ENCODE assay signal across 13 cellular contexts in genomic region chr2:145412155-145412554, GRCh38.
A peak's percentile ranks its signal among the peaks of the same experiment; 100 is the strongest.
DNase-seq lines count a peak whose midpoint lies in the region; ATAC-seq and TF ChIP-seq lines count a peak whose summit lies in the region.
"Had no signal": no experiment of that assay in that cellular context is flagged by ENCODE, and none has a peak within 500 bp of the region (broad histone marks: within the 10 kb centered on the region; RNA-seq: fewer than 3 reads in every experiment).

No MANE protein-coding gene starts in this region.

- H3K4me3 ChIP-seq in GM12865 (ENCODE audit: low read depth, low read length) (no peak overlapping the region), aorta (ENCODE audit: low read length in 2 of 2) (no peak overlapping the region), foreskin fibroblast (ENCODE audit: low read depth in 1 of 2, low read length in 2 of 2) (no peak overlapping the region)
- H3K4me3 ChIP-seq: dorsolateral prefrontal cortex had no signal

- intact Hi-C loops in aorta (cut with DNase I) = no loop called here

- H3K4me1 ChIP-seq in aorta (ENCODE audit: control insufficient read depth in 1 of 2, insufficient read depth in 2 of 2, low read length in 2 of 2) = no peaks in the 10 kb centered on the region

- peak; percentile 41 for ATAC-seq in GM19452 (IDR thresholded peaks at IDR 0.05; ENCODE audit: unreplicated experiment)
- ATAC-seq in HG02970 (IDR thresholded peaks at IDR 0.05; ENCODE audit: low FRiP score, unreplicated experiment) = peak; percentile 41
- no peak for ATAC-seq in aorta (ENCODE audit: low FRiP score)
- ATAC-seq: sciatic nerve had no signal

- H3K36me3 ChIP-seq in aorta (ENCODE audit: control insufficient read depth in 1 of 2, insufficient read depth in 2 of 2, low read length in 1 of 2) = no peaks in the 10 kb centered on the region

- peaks cover 3% of the 10 kb centered on the region for H3K9me3 ChIP-seq in aorta (ENCODE audit: control insufficient read depth, low read length)

- DNase-seq in GM12865 (ENCODE audit: low read depth) (peak; percentile 7), NCI-H1105 (lab: John Stamatoyannopoulos, UW) (peak; percentile 25), aorta (no peak), GOT3 (lab: John Stamatoyannopoulos, UW) (no peak), foreskin fibroblast (no peak), mesenteric fat pad (ENCODE audit: low spot score) (no peak)
- DNase-seq: activated CD4-positive, CD25-positive, alpha-beta regulatory T cell treated with anti-CD3 and anti-CD28 coated beads, Interleukin-2, amount 50 U/mL, for 72 hours; dorsolateral prefrontal cortex; NCI-H187; stimulated activated CD8-positive, alpha-beta memory T cell treated with anti-CD3 and anti-CD28 coated beads, Interleukin-4, amount 100 ng/mL, for 48 hours had no signal

- no peak for TF ChIP-seq CTCF in GM12865 (IDR thresholded peaks at IDR 0.05; ENCODE audit: insufficient read depth, low read depth, low read length, missing control alignments)
- TF ChIP-seq CTCF in foreskin fibroblast (IDR thresholded peaks at IDR 0.05; ENCODE audit: low read depth, low read length) = no peak

- WGBS in aorta, 2 donors = 93 to 98% methylated on average over 4 of the region's 4 CpGs

- no peaks in the 10 kb centered on the region for H3K27me3 ChIP-seq in aorta (ENCODE audit: control insufficient read depth in 1 of 2, insufficient read depth in 2 of 2, low read length in 1 of 2)
- H3K27me3 ChIP-seq: dorsolateral prefrontal cortex had no signal

- H3K27ac ChIP-seq in aorta (ENCODE audit: low read depth in 1 of 2, low read length in 2 of 2) = no peak overlapping the region
- H3K27ac ChIP-seq: dorsolateral prefrontal cortex had no signal

Comparison
In these comparisons a context has a peak if more than half of its experiments do, and no peak if none do; other contexts are left out.
1. DNase-seq: peak in GM12865 (single experiment) and NCI-H1105 (single experiment); none in aorta (0 of 2), GOT3 (single experiment), foreskin fibroblast (0 of 2) and mesenteric fat pad (single experiment).